Comparison of ENCODE assay signal across 1 cellular context in genomic region chr19:43775299-43775890, GRCh38.
TF ChIP-seq lines count a peak whose summit lies in the region.

No MANE protein-coding gene starts in this region.

TF ChIP-seq in HEK293, 187 proteins besides CTCF, POLR2A, EP300 and RAD21 (continued from another document):
- TF ChIP-seq ZNF274 (IDR thresholded peaks at IDR 0.05; ENCODE audit: low read length) (no peak), ZNF274 (tag by site-specific recombination; IDR thresholded peaks at IDR 0.05; ENCODE audit: borderline replicate concordance) (no peak), ZSCAN4 (tag by site-specific recombination; IDR thresholded peaks at IDR 0.05) (no peak), PRDM10 (tag by site-specific recombination; IDR thresholded peaks at IDR 0.05) (peak; percentile 45; the same call in 1 of the 2 replicates), SP2 (tag by site-specific recombination; IDR thresholded peaks at IDR 0.05) (no peak), ZNF664 (tag by site-specific recombination; IDR thresholded peaks at IDR 0.05) (peak; percentile 70; the same call in 1 of the 2 replicates), ZBTB26 (tag by site-specific recombination; optimal IDR thresholded peaks at IDR 0.05) (peak; percentile 12), ZNF174 (tag by site-specific recombination; IDR thresholded peaks at IDR 0.05) (no peak), ZNF302 (tag by site-specific recombination; IDR thresholded peaks at IDR 0.05; ENCODE audit: low read depth) (no peak), SCRT1 (tag by site-specific recombination; IDR thresholded peaks at IDR 0.05; ENCODE audit: borderline replicate concordance) (no peak)
